Comparison of ENCODE assay signal across 11 cellular contexts in genomic region chr18:50970006-50970405, GRCh38. TPM values are rescaled to one million over a fixed set of nuclear protein-coding genes. Genes with fewer than 3 reads are reported as not detected.
A peak's percentile ranks its signal among the peaks of the same experiment; 100 is the strongest.
DNase-seq lines count a peak whose midpoint lies in the region; ATAC-seq, FAIRE-seq and TF ChIP-seq lines count a peak whose summit lies in the region.
"Had no signal": no experiment of that assay in that cellular context is flagged by ENCODE, and none has a peak within 500 bp of the region (broad histone marks: within the 10 kb centered on the region; RNA-seq: fewer than 3 reads in every experiment).

No MANE protein-coding gene starts in this region.

- no peak overlapping the region for H3K4me3 Mint-ChIP-seq in GM23338

- peak overlapping the region; percentile 45 for H3K4me2 ChIP-seq in GM23338
- H3K4me2 ChIP-seq in GM23248 (ENCODE audit: unreplicated experiment): no peak overlapping the region

- DNase-seq in GM23338 (ENCODE audit: low spot score) (no peak), NCI-H1417 (lab: John Stamatoyannopoulos, UW) (peak in 2 of 3 experiments; percentile 54 to 82), bronchial epithelial cell (ENCODE audit: low read depth) (peak; percentile 43), pancreas (peak; percentile 61 to 73 (median 66)), retina (no peak), GM23248 (no peak)
- DNase-seq: activated CD8-positive, alpha-beta memory T cell treated with anti-CD3 and anti-CD28 coated beads, Interleukin-2, amount 10 ng/mL, durations not matched to agents 7 days and 5 days; aorta; NCI-H82; stimulated activated CD4-positive, alpha-beta T cell treated with anti-CD3 and anti-CD28 coated beads, Interleukin-4, amount 100 ng/mL, for 24 hours had no signal

- H3K27ac Mint-ChIP-seq in GM23338: peak overlapping the region; percentile 55; the same call in 1 of the 2 replicates
- H3K27ac Mint-ChIP-seq: activated CD8-positive, alpha-beta memory T cell treated with anti-CD3 and anti-CD28 coated beads, Interleukin-2, amount 10 ng/mL, durations not matched to agents 7 days and 5 days had no signal

- H3K79me2 ChIP-seq in GM23338 (replicated peaks; ENCODE audit: insufficient read depth) (no peaks in the 10 kb centered on the region; the same call in 1 of the 2 replicates), GM23248 (ENCODE audit: insufficient read depth) (peaks cover 26% of the 10 kb centered on the region)

- no peaks in the 10 kb centered on the region for H4K20me1 ChIP-seq in GM23338 (replicated peaks; ENCODE audit: insufficient read depth)
- no peaks in the 10 kb centered on the region for H4K20me1 ChIP-seq in GM23248 (ENCODE audit: insufficient read depth)

- H3K4me3 ChIP-seq in GM23338 (no peak overlapping the region), bronchial epithelial cell (ENCODE audit: low read depth, low read length) (no peak overlapping the region), pancreas (no peak overlapping the region), GM23248 (no peak overlapping the region)

- no peak overlapping the region for H3K9ac ChIP-seq in GM23248

- no peaks in the 10 kb centered on the region for H3K27me3 Mint-ChIP-seq in GM23338 (ENCODE audit: insufficient read depth, low read depth, poor library complexity)
- H3K27me3 Mint-ChIP-seq: activated CD8-positive, alpha-beta memory T cell treated with anti-CD3 and anti-CD28 coated beads, Interleukin-2, amount 10 ng/mL, durations not matched to agents 7 days and 5 days had no signal

- TF ChIP-seq CTCF in GM23338 (conservative IDR thresholded peaks at IDR 0.05; ENCODE audit: low read depth in 2 of 2) (no peak), bronchial epithelial cell (IDR thresholded peaks at IDR 0.05; ENCODE audit: insufficient read depth, low read length, severe bottlenecking) (no peak), pancreas (IDR thresholded peaks at IDR 0.05) (no peak)

- in situ Hi-C loops in GM23248 (cut with MboI): no loop called here

- peaks cover 19% of the 10 kb centered on the region for H3K4me1 Mint-ChIP-seq in GM23338

- H2AFZ ChIP-seq in GM23338: no peak overlapping the region
- no peak overlapping the region for H2AFZ ChIP-seq in GM23248

- H3K27ac ChIP-seq in GM23338 (ENCODE audit: low read depth) (no peak overlapping the region), pancreas (peak overlapping the region in 2 of 4 donors; percentile 35 to 98), GM23248 (no peak overlapping the region)

- intact Hi-C loops in pancreas (cut with DNase I): no loop called here

- H3K9me3 ChIP-seq in pancreas: no peaks in the 10 kb centered on the region
- no peaks in the 10 kb centered on the region for H3K9me3 ChIP-seq in GM23248 (ENCODE audit: low read depth)

- WGBS in pancreas, 2 donors: 8% methylated on average over 2 of the region's 2 CpGs
- 28 to 30% methylated on average over 2 of the region's 2 CpGs for WGBS in GM23248 (ENCODE audit: low coverage in 1 of 2, low lambda C conversion rate in 2 of 2, missing lambda C conversion rate in 2 of 2), 2 experiments

- H3K36me3 Mint-ChIP-seq in GM23338 (ENCODE audit: low read depth): peaks cover 6% of the 10 kb centered on the region

- FAIRE-seq in bronchial epithelial cell (lab: Jason Lieb, UNC) (no peak), pancreas (lab: Jason Lieb, UNC) (no peak)

- H3K9me3 Mint-ChIP-seq in GM23338: peaks cover 4% of the 10 kb centered on the region; the same call in 1 of the 3 replicates

- ATAC-seq in GM23338 (no peak), pancreas (peak; percentile 17 to 46 (median 42)), GM18511 (IDR thresholded peaks at IDR 0.05; ENCODE audit: unreplicated experiment) (no peak)
- ATAC-seq: activated CD8-positive, alpha-beta memory T cell treated with anti-CD3 and anti-CD28 coated beads, Interleukin-2, amount 10 ng/mL, durations not matched to agents 7 days and 5 days had no signal

- H3K36me3 ChIP-seq in GM23338 (ENCODE audit: insufficient read depth) (no peaks in the 10 kb centered on the region), bronchial epithelial cell (ENCODE audit: control insufficient read depth, insufficient read depth, low read length) (peaks cover 2% of the 10 kb centered on the region), pancreas (peaks cover 0 to 7% (median 0%) of the 10 kb centered on the region in 3 donors), GM23248 (ENCODE audit: low read depth) (no peaks in the 10 kb centered on the region)

- H3K9me2 ChIP-seq in GM23338 (ENCODE audit: insufficient read depth): no peaks in the 10 kb centered on the region
- no peaks in the 10 kb centered on the region for H3K9me2 ChIP-seq in GM23248 (ENCODE audit: insufficient read depth)

- H3K4me1 ChIP-seq in GM23338 (ENCODE audit: insufficient read depth): peaks cover 23% of the 10 kb centered on the region
- H3K4me1 ChIP-seq in pancreas: peaks cover 10 to 18% (median 16%) of the 10 kb centered on the region in 3 donors
- H3K4me1 ChIP-seq in GM23248 (ENCODE audit: insufficient read depth): peaks cover 20% of the 10 kb centered on the region

- H3K27me3 ChIP-seq in GM23338 (ENCODE audit: insufficient read depth): no peaks in the 10 kb centered on the region
- H3K27me3 ChIP-seq in bronchial epithelial cell (ENCODE audit: control insufficient read depth, insufficient read depth, low read length): no peaks in the 10 kb centered on the region
- no peaks in the 10 kb centered on the region for H3K27me3 ChIP-seq in pancreas
- H3K27me3 ChIP-seq in GM23248 (replicated peaks; ENCODE audit: insufficient read depth): no peaks in the 10 kb centered on the region

- no peaks in the 10 kb centered on the region for H3F3A ChIP-seq in GM23338 (replicated peaks; ENCODE audit: low read depth)
- peaks cover 28% of the 10 kb centered on the region for H3F3A ChIP-seq in GM23248 (ENCODE audit: insufficient read depth)

TF ChIP-seq in GM23338, 12 proteins besides CTCF, POLR2A, EP300 and RAD21 (continues in another document):
- no peak for TF ChIP-seq STAT1 (IDR thresholded peaks at IDR 0.05; ENCODE audit: unreplicated experiment)
- TF ChIP-seq ZNF331 (CRISPR knock-in tag; IDR thresholded peaks at IDR 0.05; ENCODE audit: low read depth): no peak
- no peak for TF ChIP-seq ETS1 (IDR thresholded peaks at IDR 0.05)
- no peak for TF ChIP-seq ZNF114 (CRISPR knock-in tag; IDR thresholded peaks at IDR 0.05)
- TF ChIP-seq NANOG (IDR thresholded peaks at IDR 0.05; ENCODE audit: borderline replicate concordance): no peak
- no peak for TF ChIP-seq EZH2 (IDR thresholded peaks at IDR 0.05; ENCODE audit: low read depth, unreplicated experiment)
- no peak for TF ChIP-seq CREB1 (CRISPR knock-in tag; IDR thresholded peaks at IDR 0.05; ENCODE audit: low read depth)
- no peak for TF ChIP-seq JUNB (IDR thresholded peaks at IDR 0.05; ENCODE audit: unreplicated experiment)

RNA-seq across cellular contexts. Expression of gene ELAC1, which starts 2.2 kb away (rescaled TPM):
- 3.2 and 3.8 TPM in 2 replicates for total RNA-seq in GM23338 (2014; rRNA removed; shearing (Covaris generic))
- polyA plus RNA-seq in GM23338 (2016; fragmentation: Nextera tagmentation; extraction: Ambion mirVana) (2.8 and 3.4 TPM in 2 replicates), pancreas (1 to 10 TPM; 4.9 to 9.7 TPM), GM23248 (2016; fragmentation: Nextera tagmentation; extraction: Ambion mirVana) (12.9 and 13.1 TPM in 2 replicates)
- total RNA-seq in bronchial epithelial cell (2.6 and 3.6 TPM in 2 replicates), pancreas (1 to 10 TPM; 5.2 to 7.5 (median 5.9) TPM)
- total RNA-seq in GM23248 (2014; rRNA removed; shearing (Covaris generic)): 4.8 and 6.2 TPM in 2 replicates

Comparison
In these comparisons a context has a peak if more than half of its experiments do, and no peak if none do; other contexts are left out.
1. ATAC-seq: peak in pancreas (4 of 4); none in GM23338 (single experiment) and GM18511 (single experiment).
2. DNase-seq: peak in NCI-H1417 (2 of 3), bronchial epithelial cell (single experiment) and pancreas (6 of 6); none in GM23338 (single experiment), retina (single experiment) and GM23248 (single experiment).